8 cellular contexts compared by ENCODE assay signal in the genomic region with DNA sequence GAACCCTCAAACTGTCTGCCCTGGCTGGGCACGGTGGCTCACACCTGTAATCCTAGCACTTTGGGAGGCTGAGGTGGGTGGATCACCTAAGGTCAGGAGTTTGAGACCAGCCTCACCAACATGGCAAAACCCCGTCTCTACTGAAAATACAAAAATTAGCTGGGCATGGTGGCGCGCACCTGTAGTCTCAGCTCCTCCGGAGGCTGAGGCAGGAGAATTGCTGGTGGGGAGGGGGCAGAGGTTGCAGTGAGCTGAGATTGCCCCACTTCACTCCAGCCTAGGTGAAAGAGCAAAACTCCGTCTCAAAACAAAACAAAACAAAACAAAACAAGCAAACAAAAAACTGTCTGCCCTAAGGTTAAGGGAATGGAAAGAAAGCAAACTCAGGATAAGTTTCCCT.
DNase-seq lines count a peak whose midpoint lies in the region; ATAC-seq, FAIRE-seq and TF ChIP-seq lines count a peak whose summit lies in the region.
"Not testable (repeated sequence)": the region's sequence is repeated elsewhere in the genome, so short reads cannot be mapped to it uniquely, and the experiment has no call there.

No MANE protein-coding gene starts in this region.

- H3K27ac Mint-ChIP-seq in T-helper 1 cell treated with Interleukin-12 subunit alpha and Interleukin-12 subunit beta and Interleukin-4 antibody, amounts not matched to agents 30 μg/mL and 1 μg/mL, for 36 hours = peak overlapping the region; percentile 94
- H3K27ac Mint-ChIP-seq in activated T-cell treated with anti-CD3 and anti-CD28 coated beads, Interleukin-2, amount 50 U/mL, for 24 hours = peak overlapping the region; percentile 96
- H3K27ac Mint-ChIP-seq in activated naive CD8-positive, alpha-beta T cell treated with anti-CD3 and anti-CD28 coated beads, Interleukin-2, amount 10 ng/mL, durations not matched to agents 7 days and 5 days = peak overlapping the region; percentile 94
- H3K27ac Mint-ChIP-seq in stimulated activated naive B cell treated with anti-CD40 and anti-IgM and Interleukin-4, amounts not matched to agents 10 μg/mL and 1 μg/mL and 100 μg/mL, for 72 hours = peak overlapping the region; percentile 96

- peak overlapping the region; percentile 89 to 92 for H3K27ac ChIP-seq in A549
- peak overlapping the region; percentile 14 for H3K27ac ChIP-seq in KOPT-K1 (ENCODE audit: low read depth, low read length, poor library complexity, severe bottlenecking)
- H3K27ac ChIP-seq in lower lobe of right lung = peak overlapping the region; percentile 9

- H3K27me3 Mint-ChIP-seq in T-helper 1 cell treated with Interleukin-12 subunit alpha and Interleukin-12 subunit beta and Interleukin-4 antibody, amounts not matched to agents 30 μg/mL and 1 μg/mL, for 36 hours (ENCODE audit: low read depth); activated T-cell treated with anti-CD3 and anti-CD28 coated beads, Interleukin-2, amount 50 U/mL, for 24 hours; activated naive CD8-positive, alpha-beta T cell treated with anti-CD3 and anti-CD28 coated beads, Interleukin-2, amount 10 ng/mL, durations not matched to agents 7 days and 5 days; stimulated activated naive B cell treated with anti-CD40 and anti-IgM and Interleukin-4, amounts not matched to agents 10 μg/mL and 1 μg/mL and 100 μg/mL, for 72 hours: not testable (repeated sequence)

- not testable (repeated sequence) for TF ChIP-seq POLR2A in A549 (IDR thresholded peaks at IDR 0.05; ENCODE audit: low read length)

- WGBS in A549 (ENCODE audit: missing lambda C conversion rate) = 91% methylated on average over 6 of the region's 6 CpGs

- intact Hi-C loops in lower lobe of right lung (cut with DNase I) = not testable (repeated sequence)

- peak overlapping the region; percentile 69 for H3K4me3 Mint-ChIP-seq in T-helper 1 cell treated with Interleukin-12 subunit alpha and Interleukin-12 subunit beta and Interleukin-4 antibody, amounts not matched to agents 30 μg/mL and 1 μg/mL, for 36 hours
- peak overlapping the region; percentile 67 for H3K4me3 Mint-ChIP-seq in activated T-cell treated with anti-CD3 and anti-CD28 coated beads, Interleukin-2, amount 50 U/mL, for 24 hours
- peak overlapping the region; percentile 73 for H3K4me3 Mint-ChIP-seq in activated naive CD8-positive, alpha-beta T cell treated with anti-CD3 and anti-CD28 coated beads, Interleukin-2, amount 10 ng/mL, durations not matched to agents 7 days and 5 days
- peak overlapping the region; percentile 53 to 57 for H3K4me3 Mint-ChIP-seq in stimulated activated naive B cell treated with anti-CD40 and anti-IgM and Interleukin-4, amounts not matched to agents 10 μg/mL and 1 μg/mL and 100 μg/mL, for 72 hours

- FAIRE-seq in A549 (lab: Jason Lieb, UNC) = not testable (repeated sequence)

- not testable (repeated sequence) for DNase-seq in A549 (ENCODE audit: low read depth in 1 of 2, low spot score in 1 of 2); GM12865 (ENCODE audit: low read depth); activated T-cell treated with anti-CD3 and anti-CD28 coated beads, Interleukin-2, amount 50 U/mL, for 24 hours; activated naive CD8-positive, alpha-beta T cell treated with anti-CD3 and anti-CD28 coated beads, Interleukin-2, amount 10 ng/mL, durations not matched to agents 7 days and 5 days; lower lobe of right lung; stimulated activated naive B cell treated with anti-CD40 and anti-IgM and Interleukin-4, amounts not matched to agents 10 μg/mL and 1 μg/mL and 100 μg/mL, for 72 hours

- peaks cover 63% of the 10 kb centered on the region for H3K4me1 Mint-ChIP-seq in T-helper 1 cell treated with Interleukin-12 subunit alpha and Interleukin-12 subunit beta and Interleukin-4 antibody, amounts not matched to agents 30 μg/mL and 1 μg/mL, for 36 hours (ENCODE audit: low read depth)
- H3K4me1 Mint-ChIP-seq in activated T-cell treated with anti-CD3 and anti-CD28 coated beads, Interleukin-2, amount 50 U/mL, for 24 hours (ENCODE audit: low read depth) = peaks cover 76% of the 10 kb centered on the region
- peaks cover 60% of the 10 kb centered on the region for H3K4me1 Mint-ChIP-seq in activated naive CD8-positive, alpha-beta T cell treated with anti-CD3 and anti-CD28 coated beads, Interleukin-2, amount 10 ng/mL, durations not matched to agents 7 days and 5 days
- H3K4me1 Mint-ChIP-seq in stimulated activated naive B cell treated with anti-CD40 and anti-IgM and Interleukin-4, amounts not matched to agents 10 μg/mL and 1 μg/mL and 100 μg/mL, for 72 hours = peaks cover 58 to 91% of the 10 kb centered on the region in 2 donors

- POLR2A ChIA-PET in A549 (lab: Yijun Ruan, JAX) = not testable (repeated sequence)
- POLR2A ChIA-PET in activated naive CD8-positive, alpha-beta T cell treated with anti-CD3 and anti-CD28 coated beads, Interleukin-2, amount 10 ng/mL, durations not matched to agents 7 days and 5 days (lab: Charles Lee) = interaction anchor here (0.6 kb wide), 1 partner anchor 132 kb away, joined by 3 read pairs; no protein-coding TSS in a partner anchor

- H3K9me3 Mint-ChIP-seq in T-helper 1 cell treated with Interleukin-12 subunit alpha and Interleukin-12 subunit beta and Interleukin-4 antibody, amounts not matched to agents 30 μg/mL and 1 μg/mL, for 36 hours = peaks cover 37% of the 10 kb centered on the region
- H3K9me3 Mint-ChIP-seq in activated T-cell treated with anti-CD3 and anti-CD28 coated beads, Interleukin-2, amount 50 U/mL, for 24 hours = peaks cover 19% of the 10 kb centered on the region
- peaks cover 21% of the 10 kb centered on the region for H3K9me3 Mint-ChIP-seq in activated naive CD8-positive, alpha-beta T cell treated with anti-CD3 and anti-CD28 coated beads, Interleukin-2, amount 10 ng/mL, durations not matched to agents 7 days and 5 days
- peaks cover 8 to 13% of the 10 kb centered on the region in 2 donors for H3K9me3 Mint-ChIP-seq in stimulated activated naive B cell treated with anti-CD40 and anti-IgM and Interleukin-4, amounts not matched to agents 10 μg/mL and 1 μg/mL and 100 μg/mL, for 72 hours

- H3K36me3 Mint-ChIP-seq in T-helper 1 cell treated with Interleukin-12 subunit alpha and Interleukin-12 subunit beta and Interleukin-4 antibody, amounts not matched to agents 30 μg/mL and 1 μg/mL, for 36 hours (ENCODE audit: low read depth) = peaks cover 19% of the 10 kb centered on the region
- H3K36me3 Mint-ChIP-seq in activated T-cell treated with anti-CD3 and anti-CD28 coated beads, Interleukin-2, amount 50 U/mL, for 24 hours (ENCODE audit: low read depth) = not testable (repeated sequence)
- peaks cover 28% of the 10 kb centered on the region for H3K36me3 Mint-ChIP-seq in activated naive CD8-positive, alpha-beta T cell treated with anti-CD3 and anti-CD28 coated beads, Interleukin-2, amount 10 ng/mL, durations not matched to agents 7 days and 5 days
- peaks cover 0 to 11% of the 10 kb centered on the region in 2 donors for H3K36me3 Mint-ChIP-seq in stimulated activated naive B cell treated with anti-CD40 and anti-IgM and Interleukin-4, amounts not matched to agents 10 μg/mL and 1 μg/mL and 100 μg/mL, for 72 hours

- TF ChIP-seq CTCF in A549 (IDR thresholded peaks at IDR 0.05); GM12865 (IDR thresholded peaks at IDR 0.05; ENCODE audit: insufficient read depth, low read depth, low read length, missing control alignments); lower lobe of right lung (IDR thresholded peaks at IDR 0.05): not testable (repeated sequence)

- TF ChIP-seq RAD21 in A549 (conservative IDR thresholded peaks at IDR 0.05 in 1 of 2, IDR thresholded peaks at IDR 0.05 in 1 of 2) = not testable (repeated sequence)

- CTCF ChIA-PET in A549 (lab: Yijun Ruan, JAX) = interaction anchor here (1.4 kb wide), 1 partner anchor 13 kb away, joined by 4 read pairs; no protein-coding TSS in a partner anchor

- H3K4me2 ChIP-seq in A549 = peak overlapping the region; percentile 57

- H3K27me3 ChIP-seq in lower lobe of right lung (ENCODE audit: low read depth) = not testable (repeated sequence)

- H3K4me1 ChIP-seq in A549 (peaks cover 53% of the 10 kb centered on the region), lower lobe of right lung (peaks cover 27% of the 10 kb centered on the region)

- ATAC-seq in A549; lower lobe of right lung; stimulated activated naive B cell treated with anti-CD40 and anti-IgM and Interleukin-4, amounts not matched to agents 10 μg/mL and 1 μg/mL and 100 μg/mL, for 72 hours (replicated peaks): not testable (repeated sequence)
- ATAC-seq in activated naive CD8-positive, alpha-beta T cell treated with anti-CD3 and anti-CD28 coated beads, Interleukin-2, amount 10 ng/mL, durations not matched to agents 7 days and 5 days (ENCODE audit: low read depth) = peak; percentile 9

- not testable (repeated sequence) for H3K36me3 ChIP-seq in KOPT-K1 (ENCODE audit: insufficient read depth, low read length); lower lobe of right lung

- TF ChIP-seq EP300 in A549 (IDR thresholded peaks at IDR 0.05) = not testable (repeated sequence)

- not testable (repeated sequence) for H3K9me3 ChIP-seq in A549; KOPT-K1 (ENCODE audit: insufficient read depth, low read length, poor library complexity, severe bottlenecking); lower lobe of right lung

- H3K4me3 ChIP-seq in A549, lower lobe of right lung: not testable (repeated sequence)
- peak overlapping the region; percentile 7; the same call in 1 of the 2 replicates for H3K4me3 ChIP-seq in GM12865 (ENCODE audit: low read depth, low read length)

Comparison
In these comparisons a context has a peak if more than half of its experiments do, and no peak if none do; other contexts are left out.
1. H3K27ac ChIP-seq: peak in every context shown above with its lines; median percentile 90 in A549; 14 in KOPT-K1; 9 in lower lobe of right lung.